8 cellular contexts compared by ENCODE assay signal in the genomic region with DNA sequence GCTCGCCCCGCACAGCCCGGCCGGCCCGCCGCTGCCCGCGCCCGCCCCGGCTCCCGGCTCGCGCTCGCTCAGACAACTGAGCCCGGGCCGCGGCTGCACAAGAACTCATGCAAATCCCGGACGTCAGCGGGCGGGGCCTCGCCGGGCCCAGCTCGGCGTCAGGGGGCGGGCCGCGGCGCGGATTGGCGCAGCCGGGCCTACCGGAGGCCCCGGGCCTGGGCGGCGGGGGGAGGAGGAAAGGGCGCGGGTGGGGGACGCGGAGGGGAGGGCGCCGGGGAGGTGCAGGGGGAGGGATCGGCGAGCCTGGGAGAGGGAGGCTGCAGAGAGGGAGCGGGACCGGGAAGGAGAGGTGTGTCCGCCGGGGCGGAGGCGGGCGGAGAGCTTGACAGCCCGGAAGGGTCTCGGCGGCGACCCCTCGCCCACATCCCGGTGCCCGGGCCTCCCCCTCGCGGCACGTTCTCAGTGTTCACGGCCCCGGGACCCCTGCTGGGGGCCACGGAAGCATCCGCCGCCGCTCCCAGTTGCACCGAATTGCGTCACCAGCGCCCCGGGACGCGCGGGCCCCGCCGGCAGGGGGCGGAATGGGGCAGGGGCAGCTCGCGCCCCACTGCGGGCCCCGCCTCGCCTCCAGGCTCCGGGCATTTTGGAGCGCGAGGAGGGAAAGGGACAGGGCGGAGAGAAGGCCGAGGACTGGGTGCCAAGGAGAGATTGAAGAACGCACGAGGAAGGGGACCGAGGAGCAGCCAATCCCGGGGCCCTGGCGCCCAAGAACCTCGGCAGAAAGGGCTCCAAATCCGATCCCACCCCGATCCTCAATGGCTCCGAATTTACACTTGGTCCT. TPM values are rescaled to one million over a fixed set of nuclear protein-coding genes. Genes with fewer than 3 reads are reported as not detected.
DNase-seq lines count a peak whose midpoint lies in the region; ATAC-seq and TF ChIP-seq lines count a peak whose summit lies in the region.

TSS of gene CBX4 (minus strand) at position 78 of the 841 bp plus-strand sequence. CDS start 189 bp downstream, outside the sequence.

- H3K4me3 ChIP-seq in muscle layer of duodenum (ENCODE audit: low read depth in 1 of 2, low read length in 2 of 2), result peak within 1 kb of the TSS; percentile 71 to 84

- peaks cover 75% of the 10 kb centered on the region for H3K36me3 Mint-ChIP-seq in Calu3 (ENCODE audit: insufficient read depth, unreplicated experiment)
- H3K36me3 Mint-ChIP-seq in activated T-cell treated with anti-CD3 and anti-CD28 coated beads, Interleukin-2, amount 50 U/mL, for 24 hours (ENCODE audit: low read depth), result peaks cover 15% of the 10 kb centered on the region

- TF ChIP-seq CTCF in Calu3 (IDR thresholded peaks at IDR 0.05; ENCODE audit: unreplicated experiment), result peak; percentile 97

- peak within 1 kb of the TSS; percentile 85 for H3K4me3 Mint-ChIP-seq in Calu3 (ENCODE audit: low read depth, unreplicated experiment)
- peak within 1 kb of the TSS; percentile 88 for H3K4me3 Mint-ChIP-seq in activated T-cell treated with anti-CD3 and anti-CD28 coated beads, Interleukin-2, amount 50 U/mL, for 24 hours

- H3K27ac Mint-ChIP-seq in Calu3 (ENCODE audit: unreplicated experiment), result peak within 1 kb of the TSS; percentile 74
- peak within 1 kb of the TSS; percentile 86 for H3K27ac Mint-ChIP-seq in activated T-cell treated with anti-CD3 and anti-CD28 coated beads, Interleukin-2, amount 50 U/mL, for 24 hours

- H3K4me1 Mint-ChIP-seq in Calu3 (ENCODE audit: low read depth, unreplicated experiment), result peaks cover 16% of the 10 kb centered on the region
- H3K4me1 Mint-ChIP-seq in activated T-cell treated with anti-CD3 and anti-CD28 coated beads, Interleukin-2, amount 50 U/mL, for 24 hours (ENCODE audit: low read depth), result peaks cover 48% of the 10 kb centered on the region

- peak; percentile 96 for DNase-seq in Calu3
- peak; percentile 85 for DNase-seq in KBM-7
- peak; percentile 93 for DNase-seq in activated T-cell treated with anti-CD3 and anti-CD28 coated beads, Interleukin-2, amount 50 U/mL, for 24 hours
- DNase-seq in stimulated activated CD8-positive, alpha-beta memory T cell treated with anti-CD3 and anti-CD28 coated beads, Interleukin-7, amount 100 ng/mL, for 24 hours (ENCODE audit: low read depth), result peak; percentile 80

- peaks cover 25% of the 10 kb centered on the region for H3K27me3 ChIP-seq in muscle layer of duodenum (ENCODE audit: low read depth, low read length)

- no peaks in the 10 kb centered on the region for H3K9me3 Mint-ChIP-seq in Calu3 (ENCODE audit: low read depth, unreplicated experiment)
- no peaks in the 10 kb centered on the region for H3K9me3 Mint-ChIP-seq in activated T-cell treated with anti-CD3 and anti-CD28 coated beads, Interleukin-2, amount 50 U/mL, for 24 hours

- in situ Hi-C loops in KBM-7 (cut with MboI; ENCODE audit: low pct_unique_long_range_greater_than_20kb, low sequenced_read_pairs), result no loop called here

- peaks cover 3 to 84% of the 10 kb centered on the region in 2 donors for H3K4me1 ChIP-seq in muscle layer of duodenum (ENCODE audit: control insufficient read depth in 1 of 2, insufficient read depth in 2 of 2, low read length in 2 of 2)

- BruUV-seq in Calu3 (replicated peaks; lab: Mats Ljungman, UMichigan), result TSS peak; percentile 30

- peaks cover 38% of the 10 kb centered on the region for H3K27me3 Mint-ChIP-seq in Calu3 (ENCODE audit: unreplicated experiment)
- H3K27me3 Mint-ChIP-seq in activated T-cell treated with anti-CD3 and anti-CD28 coated beads, Interleukin-2, amount 50 U/mL, for 24 hours, result peaks cover 36% of the 10 kb centered on the region

- ATAC-seq in GM21515 (IDR thresholded peaks at IDR 0.05; ENCODE audit: unreplicated experiment) (peak; percentile 45), esophagus mucosa (peak; percentile 74)

- intact Hi-C loops in Calu3 (cut with micrococcal nuclease; ENCODE audit: unreplicated experiment), result loop anchor here (5.0 kb wide), 1 partner anchor 42 kb away; the partner anchor contains the start of gene CBX8

- H3K9me3 ChIP-seq in muscle layer of duodenum (ENCODE audit: control insufficient read depth in 1 of 2, low read length in 2 of 2), result no peaks in the 10 kb centered on the region

- peaks cover 3 to 15% of the 10 kb centered on the region in 2 donors for H3K36me3 ChIP-seq in muscle layer of duodenum (ENCODE audit: control insufficient read depth in 1 of 2, insufficient read depth in 2 of 2, low read length in 2 of 2)

- H3K27ac ChIP-seq in muscle layer of duodenum (ENCODE audit: low read length), result peak within 1 kb of the TSS; percentile 84

- CTCF ChIA-PET in Calu3 (lab: Charles Lee), result interaction anchor here (0.6 to 2.8 kb wide), 17 partner anchors 9 to 911 kb away, joined by 3 to 20 read pairs (median 4); no protein-coding TSS in a partner anchor

TF ChIP-seq in PFSK-1, 5 proteins besides CTCF, POLR2A, EP300 and RAD21:
- TF ChIP-seq POLR2AphosphoS5 (IDR thresholded peaks at IDR 0.05; ENCODE audit: low read depth, low read length) (peak; percentile 48; the same call in 1 of the 2 replicates), FOXP2 (optimal IDR thresholded peaks at IDR 0.05; ENCODE audit: borderline replicate concordance, extremely low read depth, extremely low read length, insufficient read depth) (peak; percentile 68), SIN3A (IDR thresholded peaks at IDR 0.05; ENCODE audit: borderline replicate concordance, insufficient read depth, low read length) (no peak), TAF1 (IDR thresholded peaks at IDR 0.05; ENCODE audit: borderline replicate concordance, insufficient read depth, low read length) (peak; percentile 83)

RNA-seq across cellular contexts. Expression of gene CBX4, which starts in this region (rescaled TPM):
- total RNA-seq in Calu3 (2022) (40.2 and 46.8 TPM in 2 replicates), esophagus mucosa (25.2 TPM)
- 51.3 TPM for polyA plus RNA-seq in PFSK-1 (2012; ENCODE audit: insufficient read length, low read depth)

Comparison
In these comparisons a context has a peak if more than half of its experiments do, and no peak if none do; other contexts are left out.
1. Peak in every context shown above with its lines: DNase-seq, ATAC-seq, H3K4me3 ChIP-seq and H3K27ac ChIP-seq.